In genomic region chr15:92898988-92899909, GRCh38 we compare ENCODE assay signal across 8 cellular contexts. TPM values are rescaled to one million over a fixed set of nuclear protein-coding genes. Genes with fewer than 3 reads are reported as not detected.
DNase-seq lines count a peak whose midpoint lies in the region; ATAC-seq, FAIRE-seq and TF ChIP-seq lines count a peak whose summit lies in the region.

No MANE protein-coding gene starts in this region.

- H3K4me3 ChIP-seq in AG09309 (ENCODE audit: control insufficient read depth, low read depth, low read length) (no peak overlapping the region), HCT116 (replicated peaks in 1 of 2; ENCODE audit: low read depth in 1 of 2, low read length in 2 of 2) (peak overlapping the region; percentile 36 to 69), keratinocyte (ENCODE audit: control insufficient read depth in 2 of 3, extremely low read depth in 1 of 3, insufficient read depth in 2 of 3, low read depth in 1 of 3, low read length in 3 of 3) (peak overlapping the region in 1 of 3 experiments; percentile 96), uterus (no peak overlapping the region)

- H3K9me2 ChIP-seq in HCT116 (ENCODE audit: insufficient read depth), result 0 out of 2 replicates have a peak, but pooled peaks cover 4% of the 10 kb centered on the region

- TF ChIP-seq POLR2A in HCT116 (IDR thresholded peaks at IDR 0.05; ENCODE audit: borderline replicate concordance, extremely low read depth, insufficient read depth, insufficient read length), result no peak
- no peak for TF ChIP-seq POLR2A in uterus (IDR thresholded peaks at IDR 0.05)

- H2AFZ ChIP-seq in HCT116 (ENCODE audit: low read depth, low read length, poor library complexity, severe bottlenecking) (no peak overlapping the region), keratinocyte (ENCODE audit: control insufficient read depth, low read length) (no peak overlapping the region)

- H3K4me3 Mint-ChIP-seq in activated B cell treated with CpG ODN at 0.5 μM for 24 hours, result peak overlapping the region; percentile 61

- dilution Hi-C loops in keratinocyte (cut with MboI; ENCODE audit: extremely low pct_ligation_motif_present, low sequenced_read_pairs), result no loop called here

- H4K20me1 ChIP-seq in HCT116 (ENCODE audit: insufficient read depth), result peaks cover 6% of the 10 kb centered on the region; the same call in 1 of the 2 replicates
- no peaks in the 10 kb centered on the region for H4K20me1 ChIP-seq in keratinocyte (ENCODE audit: control insufficient read depth, extremely low read depth, insufficient read depth, low read length)

- peaks cover 7% of the 10 kb centered on the region for H3K9me3 Mint-ChIP-seq in activated B cell treated with CpG ODN at 0.5 μM for 24 hours

- POLR2A ChIA-PET in HCT116 (lab: Charles Lee) (interaction anchor here (0.6 to 5.2 kb wide), 20 partner anchors 8 to 102 kb away, joined by 3 to 93 read pairs (median 5); no protein-coding TSS in a partner anchor), activated B cell treated with CpG ODN at 0.5 μM for 24 hours (lab: Charles Lee) (interaction anchor here (0.6 to 10.5 kb wide), 24 partner anchors 7 to 1964 kb away, joined by 4 to 449 read pairs (median 14); partner anchors contain the start of gene UNC45A)

- CTCF ChIA-PET in HCT116 (lab: Charles Lee), result interaction anchor here (0.9 to 2.3 kb wide), 12 partner anchors 10 to 102 kb away, joined by 3 to 17 read pairs (median 5); no protein-coding TSS in a partner anchor
- CTCF ChIA-PET in activated B cell treated with CpG ODN at 0.5 μM for 24 hours (lab: Charles Lee), result interaction anchor here (0.9 to 5.0 kb wide), 8 partner anchors 10 to 102 kb away, joined by 4 to 33 read pairs (median 6); no protein-coding TSS in a partner anchor

- peaks cover 62% of the 10 kb centered on the region for H3K4me1 Mint-ChIP-seq in activated B cell treated with CpG ODN at 0.5 μM for 24 hours

- H3K9ac ChIP-seq in HCT116 (ENCODE audit: low read length) (peak overlapping the region; percentile 87), keratinocyte (ENCODE audit: control insufficient read depth, extremely low read depth, insufficient read depth, low read length) (peak overlapping the region; percentile 100)

- H3K4me2 ChIP-seq in HCT116 (ENCODE audit: low read length) (peak overlapping the region; percentile 82), keratinocyte (ENCODE audit: control insufficient read depth, extremely low read depth, insufficient read depth, low read depth, low read length) (peak overlapping the region; percentile 53)

- H3K36me3 ChIP-seq in HCT116 (ENCODE audit: control insufficient read depth in 1 of 2, insufficient read depth in 2 of 2, low read length in 2 of 2) (peaks cover 15 to 30% of the 10 kb centered on the region in 2 experiments), keratinocyte (ENCODE audit: control insufficient read depth in 2 of 2, extremely low read depth in 1 of 2, insufficient read depth in 2 of 2, low read length in 2 of 2) (peaks cover 0 to 6% of the 10 kb centered on the region in 2 experiments), uterus (no peaks in the 10 kb centered on the region)

- no peaks in the 10 kb centered on the region for H3K27me3 Mint-ChIP-seq in activated B cell treated with CpG ODN at 0.5 μM for 24 hours

- H3K27me3 ChIP-seq in HCT116 (ENCODE audit: insufficient read depth, low read length) (no peaks in the 10 kb centered on the region), keratinocyte (ENCODE audit: control insufficient read depth, extremely low read depth, insufficient read depth, low read length) (no peaks in the 10 kb centered on the region), uterus (no peaks in the 10 kb centered on the region)

- peak overlapping the region; percentile 100 for H3K27ac Mint-ChIP-seq in activated B cell treated with CpG ODN at 0.5 μM for 24 hours

- RAD21 ChIA-PET in HCT116 (lab: Charles Lee; ENCODE audit: low non-redundant PET in 1 of 2, low total read pairs in 2 of 2, uncharacterized antibody in 2 of 2, unreplicated experiment in 2 of 2), result interaction anchor here (0.7 to 1.4 kb wide), 2 partner anchors 22 to 96 kb away, joined by 3 read pairs; no protein-coding TSS in a partner anchor

- ATAC-seq in HCT116 (no peak), activated B cell treated with CpG ODN at 0.5 μM for 24 hours (ENCODE audit: low read depth) (no peak)

- H3K27ac ChIP-seq in HCT116 (ENCODE audit: low read depth, low read length), result peak overlapping the region; percentile 97
- H3K27ac ChIP-seq in keratinocyte (ENCODE audit: control insufficient read depth, insufficient read depth, low read length), result peak overlapping the region; percentile 100
- peak overlapping the region; percentile 98 to 100 for H3K27ac ChIP-seq in uterus

- DNase-seq in AG09309 (ENCODE audit: low read depth) (no peak), HCT116 (ENCODE audit: low read depth, low spot score) (peak; percentile 45), activated B cell treated with CpG ODN at 0.5 μM for 24 hours (no peak), keratinocyte (ENCODE audit: low read depth, low spot score) (no peak), uterus (no peak), NCI-H1092 (lab: John Stamatoyannopoulos, UW) (no peak), dermis blood vessel endothelial cell (no peak)
- DNase-seq in stimulated activated naive CD4-positive, alpha-beta T cell (lab: John Stamatoyannopoulos, UW), result no peak

- no peaks in the 10 kb centered on the region for H3K9me1 ChIP-seq in keratinocyte (ENCODE audit: control insufficient read depth, extremely low read depth, insufficient read depth, low read length)

- intact Hi-C loops in HCT116 (cut with micrococcal nuclease), result no loop called here
- intact Hi-C loops in activated B cell treated with CpG ODN at 0.5 μM for 24 hours (cut with micrococcal nuclease), result no loop called here
- intact Hi-C loops in uterus (cut with DNase I; ENCODE audit: low total_unique reads), result no loop called here

- no TSS peak for BruUV-seq in HCT116 (replicated peaks; lab: Mats Ljungman, UMichigan)

- TF ChIP-seq CTCF in AG09309 (IDR thresholded peaks at IDR 0.05; ENCODE audit: control insufficient read depth, insufficient read depth, low read depth, low read length, missing control alignments) (peak; percentile 26), HCT116 (IDR thresholded peaks at IDR 0.05 in 2 of 3, conservative IDR thresholded peaks at IDR 0.05 in 1 of 3; ENCODE audit: borderline replicate concordance in 1 of 3, insufficient read depth in 1 of 3, low read depth in 2 of 3, low read length in 2 of 3) (peak; percentile 37 to 71 (median 43); a peak in 4 of 6 replicates), activated B cell treated with CpG ODN at 0.5 μM for 24 hours (IDR thresholded peaks at IDR 0.05) (no peak), keratinocyte (optimal IDR thresholded peaks at IDR 0.05 in 1 of 3, IDR thresholded peaks at IDR 0.05 in 1 of 3, conservative IDR thresholded peaks at IDR 0.05 in 1 of 3; ENCODE audit: extremely low read depth in 1 of 3, insufficient read depth in 2 of 3, low read length in 3 of 3) (peak in 2 of 3 experiments; percentile 26 to 29), uterus (IDR thresholded peaks at IDR 0.05) (no peak)

- peaks cover 19 to 37% of the 10 kb centered on the region in 2 experiments; a peak in 3 of 4 replicates for H3K4me1 ChIP-seq in HCT116 (ENCODE audit: control insufficient read depth in 1 of 2, insufficient read depth in 2 of 2, low read length in 2 of 2)
- H3K4me1 ChIP-seq in keratinocyte (ENCODE audit: control insufficient read depth, extremely low read depth, insufficient read depth, low read length), result no peaks in the 10 kb centered on the region
- no peaks in the 10 kb centered on the region for H3K4me1 ChIP-seq in uterus

- H3K9me3 ChIP-seq in HCT116 (ENCODE audit: control insufficient read depth in 1 of 2, insufficient read depth in 1 of 2, low read depth in 1 of 2, low read length in 2 of 2) (no peaks in the 10 kb centered on the region), keratinocyte (ENCODE audit: control insufficient read depth, low read depth, low read length) (no peaks in the 10 kb centered on the region), uterus (no peaks in the 10 kb centered on the region)

- peaks cover 79% of the 10 kb centered on the region for H3K36me3 Mint-ChIP-seq in activated B cell treated with CpG ODN at 0.5 μM for 24 hours (ENCODE audit: low read depth)

- TF ChIP-seq RAD21 in HCT116 (IDR thresholded peaks at IDR 0.05; ENCODE audit: low read depth), result peak; percentile 40; the same call in 1 of the 2 replicates

- FAIRE-seq in keratinocyte (lab: Jason Lieb, UNC), result no peak

- H3K79me2 ChIP-seq in HCT116 (ENCODE audit: insufficient read depth, low read length) (peaks cover 92% of the 10 kb centered on the region), keratinocyte (ENCODE audit: control insufficient read depth, insufficient read depth, low read length) (peaks cover 89% of the 10 kb centered on the region)

TF ChIP-seq in HCT116, 20 proteins besides CTCF, POLR2A, EP300 and RAD21:
- TF ChIP-seq CEBPB (IDR thresholded peaks at IDR 0.05; ENCODE audit: low read depth) (no peak), SRF (IDR thresholded peaks at IDR 0.05; ENCODE audit: low read depth) (peak; percentile 27; the same call in 1 of the 2 replicates), FOSL1 (IDR thresholded peaks at IDR 0.05; ENCODE audit: low read depth) (peak; percentile 25; the same call in 1 of the 2 replicates), SP1 (IDR thresholded peaks at IDR 0.05; ENCODE audit: low read depth) (peak; percentile 38; the same call in 1 of the 2 replicates), CBX3 (IDR thresholded peaks at IDR 0.05; ENCODE audit: low read depth) (0 out of 2 replicates have a peak, but pooled peaks have one; percentile 24), JUND (IDR thresholded peaks at IDR 0.05) (no peak), POLR2AphosphoS5 (IDR thresholded peaks at IDR 0.05; ENCODE audit: low read depth, low read length) (no peak)
- TF ChIP-seq, protein P1, sequence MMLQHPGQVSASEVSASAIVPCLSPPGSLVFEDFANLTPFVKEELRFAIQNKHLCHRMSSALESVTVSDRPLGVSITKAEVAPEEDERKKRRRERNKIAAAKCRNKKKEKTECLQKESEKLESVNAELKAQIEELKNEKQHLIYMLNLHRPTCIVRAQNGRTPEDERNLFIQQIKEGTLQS (IDR thresholded peaks at IDR 0.05), result no peak

RNA-seq across cellular contexts. Expression of gene CHD2, which starts 0.9 kb away (rescaled TPM):
- total RNA-seq in HCT116 (2021; ENCODE audit: unreplicated experiment) (116 TPM), activated B cell treated with CpG ODN at 0.5 μM for 24 hours (249 and 298 TPM in 2 replicates), uterus (100 to 1,000 TPM in 3 of 4 donors, 10 to 100 TPM in 1; 71.0 to 166 (median 152) TPM), dermis blood vessel endothelial cell (67.0 and 67.9 TPM in 2 replicates)
- 64.4 and 68.7 TPM in 2 replicates for polyA plus RNA-seq in HCT116 (2012)
- polyA plus RNA-seq in keratinocyte, result 35.3 to 62.0 TPM (median 50.8 TPM) in 3 replicates
- polyA plus RNA-seq in keratinocyte (2011; ENCODE audit: low read depth), result 361 TPM
- 35.2 and 40.9 TPM in 2 replicates for polyA plus RNA-seq in keratinocyte (2011; cell fraction: cytosol; rRNA removed)
- polyA plus RNA-seq in keratinocyte (2011; cell fraction: nucleus; rRNA removed), result 193 and 213 TPM in 2 replicates
- 30.4 and 63.0 TPM in 2 replicates for polyA plus RNA-seq in keratinocyte (2012; ENCODE audit: low replicate concordance)
- polyA minus RNA-seq in keratinocyte, result 64.5 to 125 TPM (median 70.1 TPM) in 3 replicates
- 31.3 TPM for polyA minus RNA-seq in keratinocyte (2011; cell fraction: cytosol; rRNA and poly(A)+ RNA removed)
- 143 and 290 TPM in 2 replicates for polyA minus RNA-seq in keratinocyte (2011; cell fraction: nucleus; rRNA and poly(A)+ RNA removed)

Comparison
In these comparisons a context has a peak if more than half of its experiments do, and no peak if none do; other contexts are left out.
1. H3K4me3 ChIP-seq: peak in HCT116 (2 of 2); none in AG09309 (single experiment) and uterus (0 of 2).
2. CTCF ChIP-seq: peak in AG09309 (single experiment), HCT116 (3 of 3) and keratinocyte (2 of 3); none in activated B cell treated with CpG ODN at 0.5 μM for 24 hours (single experiment) and uterus (0 of 4).
3. Peak in every context shown above with its lines, with median percentiles within 50 percentile points of each other: H3K27ac ChIP-seq.